ENCODE assay signal across 14 cellular contexts in genomic region chr2:177352441-177353070, GRCh38. TPM values are rescaled to one million over a fixed set of nuclear protein-coding genes. Genes with fewer than 3 reads are reported as not detected.
DNase-seq lines count a peak whose midpoint lies in the region; ATAC-seq and TF ChIP-seq lines count a peak whose summit lies in the region.
"Had no signal": no experiment of that assay in that cellular context is flagged by ENCODE, and none has a peak within 500 bp of the region (broad histone marks: within the 10 kb centered on the region; RNA-seq: fewer than 3 reads in every experiment).

No MANE protein-coding gene starts in this region.

- no peaks in the 10 kb centered on the region for H3K27me3 ChIP-seq in lung (ENCODE audit: control insufficient read depth, insufficient read depth)
- no peaks in the 10 kb centered on the region for H3K27me3 ChIP-seq in uterus
- H3K27me3 ChIP-seq: ovary had no signal

- peaks cover 12% of the 10 kb centered on the region for H3K4me1 Mint-ChIP-seq in chondrocyte (ENCODE audit: low read depth)
- H3K4me1 Mint-ChIP-seq: WTC11 had no signal

- WGBS in lung, 2 donors, result 3 to 14% methylated on average over 3 of the region's 3 CpGs

- intact Hi-C loops in uterus (cut with DNase I; ENCODE audit: low total_unique reads), result no loop called here

- no peaks in the 10 kb centered on the region for H3K9me3 ChIP-seq in lung (ENCODE audit: control insufficient read depth in 2 of 2, insufficient read depth in 1 of 2, low read length in 1 of 2)
- H3K9me3 ChIP-seq in uterus, result no peaks in the 10 kb centered on the region
- H3K9me3 ChIP-seq: ovary had no signal

- H3K27me3 Mint-ChIP-seq in chondrocyte (ENCODE audit: low read depth), result no peaks in the 10 kb centered on the region
- H3K27me3 Mint-ChIP-seq: activated naive CD8-positive, alpha-beta T cell had no signal

- H3K27ac ChIP-seq in lung (ENCODE audit: low read depth in 1 of 2, low read length in 1 of 2) (no peak overlapping the region), uterus (peak overlapping the region; percentile 15 to 58)

- ATAC-seq in lung (ENCODE audit: insufficient read depth, low FRiP score), result peak; percentile 65
- ATAC-seq in GM21825 (IDR thresholded peaks at IDR 0.05; ENCODE audit: unreplicated experiment), result no peak
- ATAC-seq: WTC11 had no signal

- H3K36me3 ChIP-seq in lung (ENCODE audit: control insufficient read depth in 2 of 2, insufficient read depth in 2 of 2, low read length in 2 of 2) (no peaks in the 10 kb centered on the region), uterus (no peaks in the 10 kb centered on the region)
- H3K36me3 ChIP-seq: ovary had no signal

- peaks cover 1% of the 10 kb centered on the region for H3K36me3 Mint-ChIP-seq in chondrocyte (ENCODE audit: low read depth)
- H3K36me3 Mint-ChIP-seq: WTC11 had no signal

- no peak overlapping the region for H3K4me3 ChIP-seq in lung
- H3K4me3 ChIP-seq in uterus, result no peak overlapping the region
- H3K4me3 ChIP-seq: ovary had no signal

- peak overlapping the region; percentile 45 for H3K27ac Mint-ChIP-seq in chondrocyte (ENCODE audit: unreplicated experiment)
- H3K27ac Mint-ChIP-seq: activated naive CD8-positive, alpha-beta T cell; WTC11 had no signal

- DNase-seq in SIG-M5 treated with dmso at 0.1 percent for 504 hours (lab: John Stamatoyannopoulos, UW; ENCODE audit: unreplicated experiment) (peak; percentile 83), SIG-M5 (lab: John Stamatoyannopoulos, UW) (no peak), chondrocyte (ENCODE audit: low spot score) (no peak), lung (ENCODE audit: low spot score) (no peak), uterus (no peak), hypothalamus (lab: John Stamatoyannopoulos, UW) (no peak), NCI-H146 (lab: John Stamatoyannopoulos, UW) (no peak)
- DNase-seq: 8988T; effector CD4-positive, alpha-beta T cell; NCI-H187 had no signal

- H3K4me3 Mint-ChIP-seq in chondrocyte (ENCODE audit: unreplicated experiment), result no peak overlapping the region
- H3K4me3 Mint-ChIP-seq: activated naive CD8-positive, alpha-beta T cell; WTC11 had no signal

- no peak for TF ChIP-seq CTCF in chondrocyte (IDR thresholded peaks at IDR 0.05)
- no peak for TF ChIP-seq CTCF in lung (IDR thresholded peaks at IDR 0.05; ENCODE audit: control extremely low read depth, extremely low read depth)
- TF ChIP-seq CTCF in uterus (IDR thresholded peaks at IDR 0.05), result no peak

- no peaks in the 10 kb centered on the region for H3K9me3 Mint-ChIP-seq in chondrocyte (ENCODE audit: low read depth)
- H3K9me3 Mint-ChIP-seq: WTC11 had no signal

- no peak for TF ChIP-seq POLR2A in uterus (IDR thresholded peaks at IDR 0.05)

- peaks cover 0 to 8% of the 10 kb centered on the region in 2 donors for H3K4me1 ChIP-seq in lung (ENCODE audit: control insufficient read depth in 2 of 2, insufficient read depth in 2 of 2, low read length in 2 of 2)
- H3K4me1 ChIP-seq in uterus, result peaks cover 0 to 10% of the 10 kb centered on the region in 2 donors

RNA-seq across cellular contexts. Expression of gene AGPS, which starts 40.0 kb away (rescaled TPM):
- total RNA-seq in chondrocyte (40.2 to 49.3 TPM (median 41.5 TPM) in 3 replicates), lung (10 to 100 TPM; 35.9 to 43.9 TPM), uterus (10 to 100 TPM; 10.2 to 64.4 (median 40.0) TPM)
- 10 to 100 TPM in 1 of 2 donors, 1 to 10 TPM in 1; 5.2 to 11.7 TPM for polyA plus RNA-seq in lung

Comparison
In these comparisons a context has a peak if more than half of its experiments do, and no peak if none do; other contexts are left out.
1. H3K27ac ChIP-seq: peak in uterus (2 of 2); none in lung (0 of 2).